ENCODE assay signal across 20 cellular contexts in the genomic region with DNA sequence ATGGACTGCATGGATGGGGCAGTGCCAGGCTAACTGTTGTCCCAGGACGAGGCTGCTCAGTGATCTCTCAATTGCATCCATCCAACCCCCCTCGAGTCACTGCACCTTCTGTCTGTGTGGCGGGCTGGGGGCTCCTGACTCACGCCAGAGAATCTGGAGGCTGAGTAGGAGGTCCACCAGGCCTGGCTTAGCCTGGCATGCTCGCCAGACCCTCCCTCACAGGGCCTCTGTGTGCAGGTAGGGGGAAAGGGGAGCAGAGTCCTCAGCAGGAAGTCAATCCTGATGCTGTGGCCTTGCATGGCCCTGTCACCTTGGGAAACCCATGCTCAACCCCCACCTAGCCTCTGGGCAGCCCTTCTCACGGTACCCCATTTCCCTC.
"Had no signal": no experiment of that assay in that cellular context is flagged by ENCODE, and none has a peak within 500 bp of the region (broad histone marks: within the 10 kb centered on the region; RNA-seq: fewer than 3 reads in every experiment).

No MANE protein-coding gene starts in this region.

- H3K27ac ChIP-seq: foreskin keratinocyte, testis, tibial nerve had no signal

- H3K9me3 ChIP-seq: testis had no signal

- ATAC-seq: foreskin keratinocyte; left colon; left ventricle myocardium superior; stimulated activated memory B cell treated with anti-CD40 and anti-IgM and Interleukin-4, amounts not matched to agents 10 μg/mL and 1 μg/mL and 100 μg/mL, for 72 hours; stimulated activated naive CD8-positive, alpha-beta T cell treated with anti-CD3 and anti-CD28 coated beads, Interleukin-15, amount 100 ng/mL, for 72 hours had no signal

- DNase-seq: effector CD4-positive, alpha-beta T cell; endodermal cell; erythroblast; foreskin keratinocyte; immature natural killer cell; kidney; left colon; left ventricle myocardium superior; mesendoderm; naive B cell; small intestine; stimulated activated CD4-positive, alpha-beta T cell treated with anti-CD3 and anti-CD28 coated beads, Interleukin-15, amount 100 ng/mL, for 24 hours; stimulated activated CD4-positive, alpha-beta T cell treated with anti-CD3 and anti-CD28 coated beads, Interleukin-1b, Interleukin-23, amount 100 ng/mL, for 48 hours; stimulated activated CD4-positive, alpha-beta T cell treated with anti-CD3 and anti-CD28 coated beads, Interleukin-4, amount 100 ng/mL, for 24 hours; stimulated activated naive CD8-positive, alpha-beta T cell treated with anti-CD3 and anti-CD28 coated beads, Interleukin-15, amount 100 ng/mL, for 72 hours; testis had no signal

- H3K27me3 ChIP-seq: testis had no signal

- H3K4me3 ChIP-seq: coronary artery, testis, tibial nerve had no signal

- FAIRE-seq: endothelial cell of umbilical vein, kidney, small intestine had no signal

- H3K4me1 ChIP-seq: foreskin keratinocyte had no signal

- H3K36me3 ChIP-seq: tibial nerve had no signal
